ENCODE assay signal across 15 cellular contexts in the genomic region with DNA sequence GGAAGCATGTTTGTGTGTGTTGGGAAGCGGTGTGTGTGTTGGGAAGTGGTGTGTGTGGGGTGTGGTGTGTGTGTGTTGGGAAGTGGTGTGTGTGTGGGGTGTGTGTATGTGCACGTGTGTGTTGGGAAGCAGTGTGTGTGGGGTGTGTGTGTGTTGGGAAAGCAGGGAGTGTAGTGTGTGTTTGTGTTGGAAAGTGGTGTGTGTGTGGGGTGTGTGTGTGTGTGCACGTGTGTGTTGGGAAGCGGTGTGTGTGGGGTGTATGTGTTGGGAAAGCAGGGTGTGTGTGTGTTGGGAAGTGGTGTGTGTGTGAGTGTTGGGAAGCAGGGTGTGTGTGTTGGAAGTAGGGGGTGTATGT. TPM values are rescaled to one million over a fixed set of nuclear protein-coding genes. Genes with fewer than 3 reads are reported as not detected.
DNase-seq lines count a peak whose midpoint lies in the region; ATAC-seq and TF ChIP-seq lines count a peak whose summit lies in the region.
"Had no signal": no experiment of that assay in that cellular context is flagged by ENCODE, and none has a peak within 500 bp of the region (broad histone marks: within the 10 kb centered on the region; RNA-seq: fewer than 3 reads in every experiment).

No MANE protein-coding gene starts in this region.

- H3K36me3 Mint-ChIP-seq in stimulated activated naive CD8-positive, alpha-beta T cell treated with anti-CD3 and anti-CD28 coated beads, Interleukin-15, Interleukin-2, amounts not matched to agents 100 ng/mL and 50 ng/mL, for 24 hours (ENCODE audit: low read depth) = no peaks in the 10 kb centered on the region
- peaks cover 36% of the 10 kb centered on the region for H3K36me3 Mint-ChIP-seq in activated T-helper 17 cell treated with anti-CD3 and anti-CD28 coated beads, Interleukin-2, amount 50 U/mL, for 72 hours (ENCODE audit: low read depth)
- no peaks in the 10 kb centered on the region for H3K36me3 Mint-ChIP-seq in memory B cell

- peaks cover 75% of the 10 kb centered on the region for H3K4me1 Mint-ChIP-seq in stimulated activated naive CD8-positive, alpha-beta T cell treated with anti-CD3 and anti-CD28 coated beads, Interleukin-15, Interleukin-2, amounts not matched to agents 100 ng/mL and 50 ng/mL, for 24 hours (ENCODE audit: low read depth)
- peaks cover 58% of the 10 kb centered on the region for H3K4me1 Mint-ChIP-seq in activated T-helper 17 cell treated with anti-CD3 and anti-CD28 coated beads, Interleukin-2, amount 50 U/mL, for 72 hours
- peaks cover 35% of the 10 kb centered on the region for H3K4me1 Mint-ChIP-seq in memory B cell

- no peak overlapping the region for H3K27ac ChIP-seq in left ventricle myocardium inferior (replicated peaks)
- H3K27ac ChIP-seq: parathyroid adenoma, testis had no signal

- peaks cover 7% of the 10 kb centered on the region for H3K27me3 ChIP-seq in left ventricle myocardium inferior (ENCODE audit: low read depth)
- H3K27me3 ChIP-seq: gastrocnemius medialis, spleen, testis had no signal

- no peak for ATAC-seq in stimulated activated naive CD8-positive, alpha-beta T cell treated with anti-CD3 and anti-CD28 coated beads, Interleukin-15, Interleukin-2, amounts not matched to agents 100 U/mL and 50 U/mL, for 24 hours
- no peak for ATAC-seq in activated T-helper 17 cell treated with anti-CD3 and anti-CD28 coated beads, Interleukin-2, amount 50 U/mL, for 72 hours (replicated peaks)
- ATAC-seq in memory B cell (ENCODE audit: low read depth) = no peak
- no peak for ATAC-seq in HG02938 (IDR thresholded peaks at IDR 0.05; ENCODE audit: unreplicated experiment)
- ATAC-seq: gastrocnemius medialis, PC-3 had no signal

- H3K4me3 ChIP-seq in left ventricle myocardium inferior = no peak overlapping the region

- no peak for TF ChIP-seq CTCF in left ventricle myocardium inferior (IDR thresholded peaks at IDR 0.05; ENCODE audit: borderline replicate concordance)

- intact Hi-C loops in left ventricle myocardium inferior (cut with micrococcal nuclease) = no loop called here

- H3K4me1 ChIP-seq in left ventricle myocardium inferior = peaks cover 40% of the 10 kb centered on the region

- H3K9me3 ChIP-seq in left ventricle myocardium inferior (replicated peaks) = no peaks in the 10 kb centered on the region
- H3K9me3 ChIP-seq: gastrocnemius medialis, spleen, testis had no signal

- H3K4me3 Mint-ChIP-seq in stimulated activated naive CD8-positive, alpha-beta T cell treated with anti-CD3 and anti-CD28 coated beads, Interleukin-15, Interleukin-2, amounts not matched to agents 100 ng/mL and 50 ng/mL, for 24 hours = peak overlapping the region; percentile 58
- peak overlapping the region; percentile 64 for H3K4me3 Mint-ChIP-seq in activated T-helper 17 cell treated with anti-CD3 and anti-CD28 coated beads, Interleukin-2, amount 50 U/mL, for 72 hours
- H3K4me3 Mint-ChIP-seq in memory B cell = peak overlapping the region; percentile 79

- DNase-seq in stimulated activated naive CD8-positive, alpha-beta T cell treated with anti-CD3 and anti-CD28 coated beads, Interleukin-15, Interleukin-2, amounts not matched to agents 100 U/mL and 50 U/mL, for 24 hours = no peak
- DNase-seq in memory B cell (ENCODE audit: low spot score in 2 of 2) = no peak
- DNase-seq in left ventricle myocardium inferior = no peak
- DNase-seq in stimulated activated naive CD4-positive, alpha-beta T cell (lab: John Stamatoyannopoulos, UW) = no peak
- no peak for DNase-seq in H4 (ENCODE audit: low spot score)
- DNase-seq: gastrocnemius medialis, NCI-H187, NCI-H510A treated with DMSO at 0.1 percent for 48 hours, PC-3, testis had no signal

- peaks cover 4% of the 10 kb centered on the region for H3K27me3 Mint-ChIP-seq in stimulated activated naive CD8-positive, alpha-beta T cell treated with anti-CD3 and anti-CD28 coated beads, Interleukin-15, Interleukin-2, amounts not matched to agents 100 ng/mL and 50 ng/mL, for 24 hours
- no peaks in the 10 kb centered on the region for H3K27me3 Mint-ChIP-seq in activated T-helper 17 cell treated with anti-CD3 and anti-CD28 coated beads, Interleukin-2, amount 50 U/mL, for 72 hours
- peaks cover 7% of the 10 kb centered on the region for H3K27me3 Mint-ChIP-seq in memory B cell

- no peaks in the 10 kb centered on the region for H3K9me3 Mint-ChIP-seq in stimulated activated naive CD8-positive, alpha-beta T cell treated with anti-CD3 and anti-CD28 coated beads, Interleukin-15, Interleukin-2, amounts not matched to agents 100 ng/mL and 50 ng/mL, for 24 hours
- H3K9me3 Mint-ChIP-seq in activated T-helper 17 cell treated with anti-CD3 and anti-CD28 coated beads, Interleukin-2, amount 50 U/mL, for 72 hours = no peaks in the 10 kb centered on the region
- H3K9me3 Mint-ChIP-seq in memory B cell = no peaks in the 10 kb centered on the region

- peak overlapping the region; percentile 57 for H3K27ac Mint-ChIP-seq in stimulated activated naive CD8-positive, alpha-beta T cell treated with anti-CD3 and anti-CD28 coated beads, Interleukin-15, Interleukin-2, amounts not matched to agents 100 ng/mL and 50 ng/mL, for 24 hours
- peak overlapping the region; percentile 68 for H3K27ac Mint-ChIP-seq in activated T-helper 17 cell treated with anti-CD3 and anti-CD28 coated beads, Interleukin-2, amount 50 U/mL, for 72 hours
- peak overlapping the region; percentile 64 for H3K27ac Mint-ChIP-seq in memory B cell

- no peaks in the 10 kb centered on the region for H3K36me3 ChIP-seq in left ventricle myocardium inferior
- H3K36me3 ChIP-seq: gastrocnemius medialis, spleen had no signal

RNA-seq across cellular contexts. Expression of a gene that starts 0.8 kb away (rescaled TPM):
- 10 to 100 TPM in 1 of 2 donors, 1 to 10 TPM in 1; 7.6 to 28.4 TPM for total RNA-seq in activated T-helper 17 cell treated with anti-CD3 and anti-CD28 coated beads, Interleukin-2, amount 50 U/mL, for 72 hours
- 0.52 TPM for total RNA-seq in left ventricle myocardium inferior
- total RNA-seq in H4 (2014; rRNA removed; shearing (Covaris generic)) = not detected in 2 replicates

RNA-seq across cellular contexts. Expression of a gene that starts 11.5 kb away (rescaled TPM):
- 10 to 100 TPM; 53.9 to 96.9 TPM for total RNA-seq in activated T-helper 17 cell treated with anti-CD3 and anti-CD28 coated beads, Interleukin-2, amount 50 U/mL, for 72 hours
- 0.69 TPM for total RNA-seq in left ventricle myocardium inferior
- not detected in 2 replicates for total RNA-seq in H4 (2014; rRNA removed; shearing (Covaris generic))
- total RNA-seq: PC-3 had no signal

RNA-seq across cellular contexts. Expression of a gene that starts 49.3 kb away (rescaled TPM):
- 100 to 1,000 TPM; 112 to 130 TPM for total RNA-seq in activated T-helper 17 cell treated with anti-CD3 and anti-CD28 coated beads, Interleukin-2, amount 50 U/mL, for 72 hours
- total RNA-seq in left ventricle myocardium inferior = 36.0 TPM
- 20.2 and 24.9 TPM in 2 replicates for total RNA-seq in H4 (2014; rRNA removed; shearing (Covaris generic))

Comparison
In these comparisons a context has a peak if more than half of its experiments do, and no peak if none do; other contexts are left out.
1. RNA of a gene that starts 11.5 kb away (total RNA-seq): 53.9 to 96.9 TPM in activated T-helper 17 cell treated with anti-CD3 and anti-CD28 coated beads, Interleukin-2, amount 50 U/mL, for 72 hours; 0.69 TPM in left ventricle myocardium inferior (single experiment) and not detected in H4; every median in the first group is over 10 times any median in the second.
2. Peak in every context shown above with its lines, with median percentiles within 50 percentile points of each other: H3K27ac Mint-ChIP-seq and H3K4me3 Mint-ChIP-seq.